9 cellular contexts compared by ENCODE assay signal in genomic region chr2:9738718-9739496, GRCh38.
DNase-seq lines count a peak whose midpoint lies in the region; ATAC-seq and TF ChIP-seq lines count a peak whose summit lies in the region.
"Had no signal": no experiment of that assay in that cellular context is flagged by ENCODE, and none has a peak within 500 bp of the region (broad histone marks: within the 10 kb centered on the region; RNA-seq: fewer than 3 reads in every experiment).

No MANE protein-coding gene starts in this region.

- H3K4me3 ChIP-seq in GM08714 (ENCODE audit: low read length) (peak overlapping the region; percentile 10; the same call in 1 of the 2 replicates), IMR-90 (ENCODE audit: insufficient read depth, low read depth, low read length) (no peak overlapping the region)
- H3K4me3 ChIP-seq in effector memory CD4-positive, alpha-beta T cell (ENCODE audit: insufficient read depth, low read depth, low read length, poor library complexity, severe bottlenecking): peak overlapping the region; percentile 27

- peaks cover 3% of the 10 kb centered on the region for H3K9me3 Mint-ChIP-seq in glutamatergic neuron (ENCODE audit: unreplicated experiment)

- ATAC-seq in IMR-90 (ENCODE audit: low read depth) (peak; percentile 28), HG03457 (IDR thresholded peaks at IDR 0.05; ENCODE audit: unreplicated experiment) (no peak)

- peak overlapping the region; percentile 50 for H3K4ac ChIP-seq in IMR-90 (ENCODE audit: low read depth, low read length)

- peak overlapping the region; percentile 52 to 84; a peak in 3 of 4 replicates for H4K8ac ChIP-seq in IMR-90 (ENCODE audit: low read depth in 2 of 2, low read length in 2 of 2)

- H2BK20ac ChIP-seq in IMR-90 (ENCODE audit: low read depth, low read length): peak overlapping the region; percentile 51; the same call in 1 of the 2 replicates

- H2BK120ac ChIP-seq in IMR-90 (ENCODE audit: low read depth, low read length): peak overlapping the region; percentile 25; the same call in 1 of the 2 replicates

- POLR2A ChIA-PET in IMR-90 (lab: Charles Lee; ENCODE audit: unreplicated experiment): interaction anchor here (0.6 to 0.7 kb wide), 2 partner anchors 110 to 396 kb away, joined by 3 read pairs; no protein-coding TSS in a partner anchor

- H3K4me2 ChIP-seq in IMR-90 (ENCODE audit: low read depth, low read length): peak overlapping the region; percentile 65

- H3K27me3 Mint-ChIP-seq in glutamatergic neuron (ENCODE audit: unreplicated experiment): peaks cover 2% of the 10 kb centered on the region

- H3K27ac Mint-ChIP-seq in glutamatergic neuron (ENCODE audit: unreplicated experiment): no peak overlapping the region

- no peak overlapping the region; the same call in 2 of the 3 replicates for H2BK15ac ChIP-seq in IMR-90 (ENCODE audit: low read depth, low read length)

- H3K4me1 Mint-ChIP-seq in glutamatergic neuron (ENCODE audit: low read depth, unreplicated experiment): no peaks in the 10 kb centered on the region

- H3K18ac ChIP-seq in IMR-90 (ENCODE audit: low read depth, low read length): peak overlapping the region; percentile 22; the same call in 1 of the 2 replicates

- WGBS in IMR-90 (ENCODE audit: extremely low coverage in 2 of 2, insufficient read length in 1 of 2), 2 experiments: 30% methylated on average over 4 of the region's 21 CpGs; no CpG with 5 or more reads in 1 of the 2 experiments

- H2AK9ac ChIP-seq in IMR-90 (replicated peaks; ENCODE audit: low read depth, low read length, poor library complexity): peak overlapping the region; percentile 47

- CTCF ChIA-PET in IMR-90 (lab: Yijun Ruan, JAX): no interaction called here

- no peak for TF ChIP-seq POLR2A in IMR-90 (IDR thresholded peaks at IDR 0.05; ENCODE audit: low read depth, low read length)

- intact Hi-C loops in IMR-90 (cut with micrococcal nuclease): loop anchor here (5.0 kb wide), 1 partner anchor 107 kb away; the partner anchor contains the start of gene YWHAQ

- peak overlapping the region; percentile 57; the same call in 1 of the 2 replicates for H3K14ac ChIP-seq in IMR-90 (replicated peaks; ENCODE audit: low read depth, low read length)

- no peak overlapping the region for H3K9ac ChIP-seq in IMR-90 (ENCODE audit: low read depth, low read length)

- no peak for TF ChIP-seq RAD21 in IMR-90 (IDR thresholded peaks at IDR 0.05; ENCODE audit: low read length)

- H3K27ac ChIP-seq in IMR-90 (ENCODE audit: insufficient read depth, low read length): no peak overlapping the region
- peak overlapping the region; percentile 56 for H3K27ac ChIP-seq in effector memory CD4-positive, alpha-beta T cell (ENCODE audit: insufficient read depth, low read length, poor library complexity, severe bottlenecking)
- H3K27ac ChIP-seq: VCaP had no signal

- H3K4me3 Mint-ChIP-seq in glutamatergic neuron (ENCODE audit: unreplicated experiment): no peak overlapping the region

- peaks cover 3% of the 10 kb centered on the region; the same call in 1 of the 2 replicates for H3K4me1 ChIP-seq in IMR-90 (ENCODE audit: control insufficient read depth, insufficient read depth, low read length)
- peaks cover 40% of the 10 kb centered on the region for H3K4me1 ChIP-seq in effector memory CD4-positive, alpha-beta T cell (ENCODE audit: control insufficient read depth, insufficient read depth, low read length, poor library complexity, severe bottlenecking)

- no TSS peak for BruUV-seq in IMR-90 (replicated peaks; lab: Mats Ljungman, UMichigan)

- H4K91ac ChIP-seq in IMR-90 (ENCODE audit: insufficient read depth, low read depth, low read length): 0 out of 2 replicates have a peak overlapping the region, but pooled peaks have one; percentile 4

- H3K9me3 ChIP-seq in IMR-90 (ENCODE audit: control insufficient read depth, insufficient read depth, low read length): peaks cover 3% of the 10 kb centered on the region; the same call in 1 of the 2 replicates
- no peaks in the 10 kb centered on the region for H3K9me3 ChIP-seq in effector memory CD4-positive, alpha-beta T cell (ENCODE audit: control insufficient read depth, low read length)

- H2AFZ ChIP-seq in IMR-90 (replicated peaks; ENCODE audit: low read length, poor library complexity): peak overlapping the region; percentile 90

- H3K27me3 ChIP-seq in IMR-90 (ENCODE audit: control insufficient read depth, insufficient read depth, low read length): peaks cover 10% of the 10 kb centered on the region
- no peaks in the 10 kb centered on the region for H3K27me3 ChIP-seq in effector memory CD4-positive, alpha-beta T cell (replicated peaks; ENCODE audit: control insufficient read depth, insufficient read depth, low read length, poor library complexity, severe bottlenecking)

- H3K36me3 Mint-ChIP-seq in glutamatergic neuron (ENCODE audit: unreplicated experiment): peaks cover 9% of the 10 kb centered on the region

- in situ Hi-C loops in IMR-90 (cut with MboI; ENCODE audit: low sequenced_read_pairs): no loop called here

- dilution Hi-C loops in IMR-90 (cut with HindIII; ENCODE audit: low sequenced_read_pairs, unreplicated experiment): no loop called here

- TF ChIP-seq CTCF in IMR-90 (conservative IDR thresholded peaks at IDR 0.05; ENCODE audit: low read depth, low read length) (no peak), glutamatergic neuron (IDR thresholded peaks at IDR 0.05; ENCODE audit: partially characterized antibody, unreplicated experiment) (no peak)

- no peaks in the 10 kb centered on the region for H3K36me3 ChIP-seq in IMR-90 (ENCODE audit: control insufficient read depth, insufficient read depth, low read length)
- no peaks in the 10 kb centered on the region for H3K36me3 ChIP-seq in effector memory CD4-positive, alpha-beta T cell (ENCODE audit: control insufficient read depth, insufficient read depth, low read length)

- peak overlapping the region; percentile 36; the same call in 1 of the 2 replicates for H4K5ac ChIP-seq in IMR-90 (ENCODE audit: low read depth, low read length)

- no peaks in the 10 kb centered on the region for H4K20me1 ChIP-seq in IMR-90 (ENCODE audit: insufficient read depth, low read length)

- DNase-seq in IMR-90 (no peak), retina (peak; percentile 22), glutamatergic neuron (no peak), HT-29 (ENCODE audit: low spot score) (no peak)
- no peak for DNase-seq in effector memory CD4-positive, alpha-beta T cell
- no peak for DNase-seq in NK-92 treated with Interleukin-12 subunit alpha and Interleukin-12 subunit beta, amount 100 ng/mL, for 24 hours (lab: John Stamatoyannopoulos, UW)

- no peak overlapping the region; the same call in 1 of the 2 replicates for H3K56ac ChIP-seq in IMR-90 (ENCODE audit: extremely low read depth, insufficient read depth, low read length)

- H2BK5ac ChIP-seq in IMR-90 (ENCODE audit: low read depth, low read length, poor library complexity, severe bottlenecking): no peak overlapping the region

- H2AK5ac ChIP-seq in IMR-90 (ENCODE audit: low read depth, low read length): peak overlapping the region; percentile 25; the same call in 1 of the 2 replicates

- peak overlapping the region; percentile 72 for H3K23ac ChIP-seq in IMR-90 (ENCODE audit: low read depth, low read length)

- H3K9me1 ChIP-seq in IMR-90 (ENCODE audit: insufficient read depth, low read length): 0 out of 2 replicates have a peak, but pooled peaks cover 3% of the 10 kb centered on the region

- H3K79me1 ChIP-seq in IMR-90 (ENCODE audit: low read depth in 1 of 2, low read length in 2 of 2): no peaks in the 10 kb centered on the region

TF ChIP-seq in IMR-90, 13 proteins besides CTCF, POLR2A, EP300 and RAD21:
- no peak for TF ChIP-seq MXI1 (IDR thresholded peaks at IDR 0.05; ENCODE audit: borderline replicate concordance, low read depth, low read length)
- TF ChIP-seq SMC3 (IDR thresholded peaks at IDR 0.05; ENCODE audit: low read depth, low read length): no peak
- TF ChIP-seq USF2 (IDR thresholded peaks at IDR 0.05; ENCODE audit: low read depth, low read length): no peak
- no peak for TF ChIP-seq RFX5 (IDR thresholded peaks at IDR 0.05; ENCODE audit: low read depth, low read length)
- no peak for TF ChIP-seq CHD1 (IDR thresholded peaks at IDR 0.05; ENCODE audit: low read depth, low read length)
- TF ChIP-seq RCOR1 (IDR thresholded peaks at IDR 0.05; ENCODE audit: insufficient replicate concordance, low read length): no peak
- no peak for TF ChIP-seq ELK1 (IDR thresholded peaks at IDR 0.05; ENCODE audit: borderline replicate concordance, low read depth, low read length)
- no peak for TF ChIP-seq NFE2L2 (IDR thresholded peaks at IDR 0.05; ENCODE audit: low read depth, low read length)
- no peak for TF ChIP-seq MAFK (IDR thresholded peaks at IDR 0.05; ENCODE audit: low read depth, low read length)
- no peak for TF ChIP-seq CEBPB (IDR thresholded peaks at IDR 0.05; ENCODE audit: low read depth, low read length)
- TF ChIP-seq FOS (IDR thresholded peaks at IDR 0.05; ENCODE audit: low read depth, low read length): no peak
- TF ChIP-seq BHLHE40 (IDR thresholded peaks at IDR 0.05; ENCODE audit: low read depth, low read length): no peak
- TF ChIP-seq MAZ (IDR thresholded peaks at IDR 0.05; ENCODE audit: borderline replicate concordance, low read depth, low read length): no peak
